ENCODE assay signal across 1 cellular context in the genomic region with DNA sequence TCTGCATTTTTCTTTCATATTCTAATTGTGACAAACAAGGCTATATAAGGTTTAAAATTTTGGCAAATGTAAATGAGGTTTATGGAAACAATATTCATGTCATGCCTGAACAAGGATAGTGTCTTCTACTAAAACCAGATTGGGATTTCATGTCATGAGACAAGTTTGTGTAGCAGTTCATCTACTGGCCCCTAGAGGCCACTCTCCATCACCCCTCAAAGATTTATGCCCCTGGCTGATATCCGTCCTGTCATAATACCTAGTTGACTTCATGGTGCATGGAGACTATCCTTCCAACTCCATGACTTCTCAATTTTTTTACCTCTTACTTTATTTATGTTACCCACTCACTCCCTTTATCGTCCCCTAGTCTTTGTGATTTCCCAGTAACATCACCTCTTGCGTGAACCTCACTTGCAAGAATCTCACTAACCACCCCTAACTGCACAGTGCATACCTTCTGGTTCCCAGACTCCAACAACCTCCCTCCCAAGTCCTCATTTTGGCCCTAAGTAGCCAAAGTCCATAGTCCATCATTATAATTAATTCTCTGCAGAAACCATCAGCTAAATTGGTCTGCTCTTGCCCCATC.
TF ChIP-seq lines count a peak whose summit lies in the region.

No MANE protein-coding gene starts in this region.

TF ChIP-seq in SK-N-SH treated with all-trans-retinoic acid at 6 μM for 48 hours, 23 proteins besides CTCF, POLR2A, EP300 and RAD21 (continued from another document):
- TF ChIP-seq TCF4 (CRISPR knock-in tag; IDR thresholded peaks at IDR 0.05; ENCODE audit: borderline replicate concordance) (no peak), ARNTL (CRISPR knock-in tag; IDR thresholded peaks at IDR 0.05; ENCODE audit: borderline replicate concordance, low read depth) (no peak), ZFP30 (CRISPR knock-in tag; IDR thresholded peaks at IDR 0.05) (no peak), ZNF565 (CRISPR knock-in tag; conservative IDR thresholded peaks at IDR 0.05; ENCODE audit: low read depth) (no peak), SNAI2 (CRISPR knock-in tag; IDR thresholded peaks at IDR 0.05) (no peak)
